ENCODE assay signal across 1 cellular context in genomic region chr5:176658817-176659216, GRCh38.
TF ChIP-seq lines count a peak whose summit lies in the region.

No MANE protein-coding gene starts in this region.

TF ChIP-seq in K562, 482 proteins besides CTCF, POLR2A, EP300 and RAD21:
- TF ChIP-seq EWSR1 (IDR thresholded peaks at IDR 0.05; ENCODE audit: borderline replicate concordance, low read depth, partially characterized antibody) = no peak
- TF ChIP-seq POLR2G (IDR thresholded peaks at IDR 0.05; ENCODE audit: low read depth, low read length) = peak; percentile 28; the same call in 1 of the 2 replicates
